1 cellular context compared by ENCODE assay signal in genomic region chr19:5369962-5370367, GRCh38.
A peak's percentile ranks its signal among the peaks of the same experiment; 100 is the strongest.
TF ChIP-seq lines count a peak whose summit lies in the region.

No MANE protein-coding gene starts in this region.

TF ChIP-seq in HepG2, 621 proteins besides CTCF, POLR2A, EP300 and RAD21 (continued from another document):
- no peak for TF ChIP-seq AHDC1 (CRISPR knock-in tag; IDR thresholded peaks at IDR 0.05; ENCODE audit: borderline replicate concordance)
- TF ChIP-seq IKZF5 (CRISPR knock-in tag; IDR thresholded peaks at IDR 0.05) = no peak
- no peak for TF ChIP-seq PHB2 (IDR thresholded peaks at IDR 0.05; ENCODE audit: partially characterized antibody)
- no peak for TF ChIP-seq TSC22D2 (CRISPR knock-in tag; IDR thresholded peaks at IDR 0.05; ENCODE audit: borderline replicate concordance)
- TF ChIP-seq ZNF460 (CRISPR knock-in tag; IDR thresholded peaks at IDR 0.05; ENCODE audit: borderline replicate concordance) = no peak
- TF ChIP-seq ZNF674 (CRISPR knock-in tag; IDR thresholded peaks at IDR 0.05; ENCODE audit: low read depth) = no peak
- no peak for TF ChIP-seq MAFF (IDR thresholded peaks at IDR 0.05; ENCODE audit: low read depth, low read length)
- TF ChIP-seq ZBTB25 (CRISPR knock-in tag; IDR thresholded peaks at IDR 0.05) = no peak
- TF ChIP-seq ZNF17 (CRISPR knock-in tag; IDR thresholded peaks at IDR 0.05) = no peak
- no peak for TF ChIP-seq AFF4 (CRISPR knock-in tag; IDR thresholded peaks at IDR 0.05)
- TF ChIP-seq MTA3 (CRISPR knock-in tag; IDR thresholded peaks at IDR 0.05) = no peak
- TF ChIP-seq ZSCAN5A (CRISPR knock-in tag; IDR thresholded peaks at IDR 0.05; ENCODE audit: borderline replicate concordance) = no peak
- TF ChIP-seq STAG1 (CRISPR knock-in tag; IDR thresholded peaks at IDR 0.05) = peak; percentile 62
- TF ChIP-seq ARID2 (CRISPR knock-in tag; IDR thresholded peaks at IDR 0.05; ENCODE audit: borderline replicate concordance) = no peak
- TF ChIP-seq ZMYM3 (CRISPR knock-in tag; IDR thresholded peaks at IDR 0.05) = peak; percentile 70
- no peak for TF ChIP-seq HMGXB4 (CRISPR knock-in tag; IDR thresholded peaks at IDR 0.05; ENCODE audit: borderline replicate concordance in 1 of 2, low read depth in 1 of 2)
- TF ChIP-seq FOSL2 (CRISPR knock-in tag; IDR thresholded peaks at IDR 0.05) = 0 out of 2 replicates have a peak, but pooled peaks have one; percentile 17
- no peak for TF ChIP-seq RARA (CRISPR knock-in tag; IDR thresholded peaks at IDR 0.05)
- TF ChIP-seq ZNF232 (CRISPR knock-in tag; IDR thresholded peaks at IDR 0.05; ENCODE audit: borderline replicate concordance) = no peak
- peak; percentile 22 for TF ChIP-seq ZFP36 (IDR thresholded peaks at IDR 0.05; ENCODE audit: borderline replicate concordance, low read depth, low read length, partially characterized antibody)
- TF ChIP-seq SMC3 (IDR thresholded peaks at IDR 0.05; ENCODE audit: low read length) = peak; percentile 45
- TF ChIP-seq ZNF781 (CRISPR knock-in tag; IDR thresholded peaks at IDR 0.05; ENCODE audit: borderline replicate concordance, not compliant biosample characterization) = no peak
- no peak for TF ChIP-seq ZBED4 (CRISPR knock-in tag; IDR thresholded peaks at IDR 0.05; ENCODE audit: borderline replicate concordance)
